32 cellular contexts compared by ENCODE assay signal in genomic region chr11:122695076-122695620, GRCh38. TPM values are rescaled to one million over a fixed set of nuclear protein-coding genes. Genes with fewer than 3 reads are reported as not detected.
DNase-seq lines count a peak whose midpoint lies in the region; ATAC-seq and TF ChIP-seq lines count a peak whose summit lies in the region.
"Had no signal": no experiment of that assay in that cellular context is flagged by ENCODE, and none has a peak within 500 bp of the region (broad histone marks: within the 10 kb centered on the region; RNA-seq: fewer than 3 reads in every experiment).

No MANE protein-coding gene starts in this region.

- no peak for TF ChIP-seq CTCF in Loucy (conservative IDR thresholded peaks at IDR 0.05; ENCODE audit: low read length)
- no peak for TF ChIP-seq CTCF in uterus (IDR thresholded peaks at IDR 0.05)
- TF ChIP-seq CTCF in hepatocyte (IDR thresholded peaks at IDR 0.05; ENCODE audit: poor library complexity), result no peak

- H3K27me3 Mint-ChIP-seq in activated naive CD8-positive, alpha-beta T cell, result no peaks in the 10 kb centered on the region
- no peaks in the 10 kb centered on the region for H3K27me3 Mint-ChIP-seq in activated naive CD8-positive, alpha-beta T cell treated with anti-CD3 and anti-CD28 coated beads for 36 hours
- no peaks in the 10 kb centered on the region for H3K27me3 Mint-ChIP-seq in activated CD8-positive, alpha-beta T cell treated with anti-CD3 and anti-CD28 coated beads, Interleukin-2, amount 10 ng/mL, durations not matched to agents 7 days and 5 days (ENCODE audit: low read depth)
- H3K27me3 Mint-ChIP-seq: activated CD4-positive, alpha-beta memory T cell treated with anti-CD3 and anti-CD28 coated beads, Interleukin-2, amount 10 ng/mL, durations not matched to agents 7 days and 5 days; activated T-cell treated with anti-CD3 and anti-CD28 coated beads, Interleukin-2, amount 50 U/mL, for 24 hours; central memory CD8-positive, alpha-beta T cell had no signal

- H3K36me3 ChIP-seq in Loucy (ENCODE audit: insufficient read depth, low read length), result peaks cover 8% of the 10 kb centered on the region; the same call in 1 of the 2 replicates
- H3K36me3 ChIP-seq in uterus, result no peaks in the 10 kb centered on the region
- no peaks in the 10 kb centered on the region for H3K36me3 ChIP-seq in hepatocyte (replicated peaks; ENCODE audit: insufficient read depth, low read depth)
- H3K36me3 ChIP-seq: Peyer's patch, SJSA1, stomach had no signal

- H3K4me3 ChIP-seq in Loucy (ENCODE audit: low read length, poor library complexity, severe bottlenecking), result no peak overlapping the region
- no peak overlapping the region for H3K4me3 ChIP-seq in uterus
- no peak overlapping the region for H3K4me3 ChIP-seq in hepatocyte
- H3K4me3 ChIP-seq: A549, dorsolateral prefrontal cortex, K562, Peyer's patch, SJSA1, stomach had no signal

- no peaks in the 10 kb centered on the region for H3K27me3 ChIP-seq in Loucy (ENCODE audit: insufficient read depth, low read length, poor library complexity, severe bottlenecking)
- H3K27me3 ChIP-seq in uterus, result no peaks in the 10 kb centered on the region
- no peaks in the 10 kb centered on the region for H3K27me3 ChIP-seq in hepatocyte
- H3K27me3 ChIP-seq: dorsolateral prefrontal cortex, Peyer's patch, SJSA1, stomach had no signal

- intact Hi-C loops in uterus (cut with DNase I; ENCODE audit: low total_unique reads), result no loop called here

- DNase-seq in activated naive CD8-positive, alpha-beta T cell treated with anti-CD3 and anti-CD28 coated beads for 36 hours, result no peak
- no peak for DNase-seq in activated CD8-positive, alpha-beta T cell treated with anti-CD3 and anti-CD28 coated beads, Interleukin-2, amount 10 ng/mL, durations not matched to agents 7 days and 5 days
- DNase-seq in uterus (no peak), NCI-H526 (lab: John Stamatoyannopoulos, UW) (no peak), hepatocyte (ENCODE audit: low spot score) (no peak)
- DNase-seq: activated CD4-positive, alpha-beta memory T cell treated with anti-CD3 and anti-CD28 coated beads, Interleukin-2, amount 10 ng/mL, durations not matched to agents 7 days and 5 days; activated CD4-positive, CD25-positive, alpha-beta regulatory T cell; activated naive CD4-positive, alpha-beta T cell treated with Interleukin-2 at 50 U/mL for 16 hours; activated T-cell treated with anti-CD3 and anti-CD28 coated beads, Interleukin-2, amount 50 U/mL, for 24 hours; C1 segment of cervical spinal cord; DMS53; dorsolateral prefrontal cortex; foreskin fibroblast; mesendoderm; NCI-H1694 treated with DMSO at 0.1 percent for 48 hours; Peyer's patch; right cardiac atrium; stimulated activated CD4-positive, alpha-beta T cell treated with anti-CD3 and anti-CD28 coated beads, Interleukin-12 subunit alpha, Interleukin-12 subunit beta, amount 100 ng/mL, for 4 hours; stimulated activated CD4-positive, alpha-beta T cell treated with anti-CD3 and anti-CD28 coated beads, Interleukin-4, amount 100 ng/mL, for 4 hours; stomach had no signal

- CTCF ChIA-PET in activated CD8-positive, alpha-beta T cell treated with anti-CD3 and anti-CD28 coated beads, Interleukin-2, amount 10 ng/mL, durations not matched to agents 7 days and 5 days (lab: Charles Lee), result interaction anchor here (0.9 to 9.0 kb wide), 10 partner anchors 11 to 157 kb away, joined by 3 to 131 read pairs (median 7); partner anchors contain the start of gene UBASH3B

- H3K9me2 ChIP-seq in Loucy (replicated peaks; ENCODE audit: low read depth, low read length) (no peaks in the 10 kb centered on the region), hepatocyte (replicated peaks; ENCODE audit: insufficient read depth) (no peaks in the 10 kb centered on the region)

- no peaks in the 10 kb centered on the region for H3K9me3 Mint-ChIP-seq in activated naive CD8-positive, alpha-beta T cell (ENCODE audit: low read depth)
- H3K9me3 Mint-ChIP-seq in activated naive CD8-positive, alpha-beta T cell treated with anti-CD3 and anti-CD28 coated beads for 36 hours, result peaks cover 5% of the 10 kb centered on the region
- no peaks in the 10 kb centered on the region for H3K9me3 Mint-ChIP-seq in activated CD8-positive, alpha-beta T cell treated with anti-CD3 and anti-CD28 coated beads, Interleukin-2, amount 10 ng/mL, durations not matched to agents 7 days and 5 days (ENCODE audit: insufficient read depth)
- H3K9me3 Mint-ChIP-seq: activated CD4-positive, alpha-beta memory T cell treated with anti-CD3 and anti-CD28 coated beads, Interleukin-2, amount 10 ng/mL, durations not matched to agents 7 days and 5 days; activated T-cell treated with anti-CD3 and anti-CD28 coated beads, Interleukin-2, amount 50 U/mL, for 24 hours; central memory CD8-positive, alpha-beta T cell; nephron; T-helper 1 cell treated with Interleukin-12 subunit alpha and Interleukin-12 subunit beta and Interleukin-4 antibody, amounts not matched to agents 30 μg/mL and 1 μg/mL, for 36 hours; type B pancreatic cell had no signal

- H3F3A ChIP-seq in Loucy (ENCODE audit: low read depth), result peaks cover 27% of the 10 kb centered on the region

- H4K20me1 ChIP-seq in Loucy (ENCODE audit: insufficient read depth, low read length, poor library complexity, severe bottlenecking) (no peaks in the 10 kb centered on the region), hepatocyte (ENCODE audit: insufficient read depth, poor library complexity, severe bottlenecking) (no peaks in the 10 kb centered on the region)

- no peak overlapping the region for H3K27ac ChIP-seq in uterus
- H3K27ac ChIP-seq in hepatocyte, result no peak overlapping the region
- H3K27ac ChIP-seq: A549, dorsolateral prefrontal cortex, parathyroid adenoma, Peyer's patch, SJSA1, stomach had no signal

- POLR2A ChIA-PET in activated CD8-positive, alpha-beta T cell treated with anti-CD3 and anti-CD28 coated beads, Interleukin-2, amount 10 ng/mL, durations not matched to agents 7 days and 5 days (lab: Charles Lee), result interaction anchor here (1.3 to 3.8 kb wide), 3 partner anchors 21 to 367 kb away, joined by 4 to 26 read pairs (median 22); partner anchors contain the start of genes HSPA8 and UBASH3B

- peak overlapping the region; percentile 76 for H3K27ac Mint-ChIP-seq in activated naive CD8-positive, alpha-beta T cell
- H3K27ac Mint-ChIP-seq in activated naive CD8-positive, alpha-beta T cell treated with anti-CD3 and anti-CD28 coated beads for 36 hours, result no peak overlapping the region
- peak overlapping the region; percentile 22 for H3K27ac Mint-ChIP-seq in activated CD8-positive, alpha-beta T cell treated with anti-CD3 and anti-CD28 coated beads, Interleukin-2, amount 10 ng/mL, durations not matched to agents 7 days and 5 days
- H3K27ac Mint-ChIP-seq: nephron; T-helper 1 cell treated with Interleukin-12 subunit alpha and Interleukin-12 subunit beta and Interleukin-4 antibody, amounts not matched to agents 30 μg/mL and 1 μg/mL, for 36 hours; type B pancreatic cell had no signal

- no peak overlapping the region for H2AFZ ChIP-seq in Loucy (ENCODE audit: low read length)
- no peak overlapping the region for H2AFZ ChIP-seq in hepatocyte
- H2AFZ ChIP-seq: parathyroid adenoma had no signal

- H3K4me1 ChIP-seq in Loucy (ENCODE audit: insufficient read depth, low read length, poor library complexity, severe bottlenecking) (peaks cover 89% of the 10 kb centered on the region), uterus (peaks cover 0 to 6% of the 10 kb centered on the region in 2 donors), hepatocyte (ENCODE audit: insufficient read depth) (peaks cover 17% of the 10 kb centered on the region)
- H3K4me1 ChIP-seq: parathyroid adenoma, SJSA1 had no signal

- ATAC-seq in activated CD8-positive, alpha-beta T cell treated with anti-CD3 and anti-CD28 coated beads, Interleukin-2, amount 10 ng/mL, durations not matched to agents 7 days and 5 days, result no peak
- no peak for ATAC-seq in GM21717 (IDR thresholded peaks at IDR 0.05; ENCODE audit: unreplicated experiment)
- ATAC-seq: A549, K562, left lobe of liver, right cardiac atrium had no signal

- H3K4me1 Mint-ChIP-seq in activated naive CD8-positive, alpha-beta T cell (ENCODE audit: low read depth), result peaks cover 94% of the 10 kb centered on the region
- peaks cover 87% of the 10 kb centered on the region for H3K4me1 Mint-ChIP-seq in activated naive CD8-positive, alpha-beta T cell treated with anti-CD3 and anti-CD28 coated beads for 36 hours
- peaks cover 93% of the 10 kb centered on the region for H3K4me1 Mint-ChIP-seq in activated CD8-positive, alpha-beta T cell treated with anti-CD3 and anti-CD28 coated beads, Interleukin-2, amount 10 ng/mL, durations not matched to agents 7 days and 5 days (ENCODE audit: low read depth)

- WGBS in hepatocyte (ENCODE audit: low lambda C conversion rate, missing lambda C conversion rate), result 95% methylated on average over 12 of the region's 13 CpGs

- H3K79me2 ChIP-seq in Loucy (ENCODE audit: insufficient read depth, low read length), result peaks cover 78% of the 10 kb centered on the region
- H3K79me2 ChIP-seq in hepatocyte, result no peaks in the 10 kb centered on the region
- H3K79me2 ChIP-seq: parathyroid adenoma had no signal

- peak overlapping the region; percentile 24 for H3K4me2 ChIP-seq in Loucy (ENCODE audit: low read depth, low read length, poor library complexity, severe bottlenecking)
- H3K4me2 ChIP-seq in hepatocyte, result no peak overlapping the region
- H3K4me2 ChIP-seq: A549 had no signal

- no peak for TF ChIP-seq POLR2A in uterus (IDR thresholded peaks at IDR 0.05)

- peaks cover 7% of the 10 kb centered on the region for H3K36me3 Mint-ChIP-seq in activated naive CD8-positive, alpha-beta T cell
- peaks cover 25% of the 10 kb centered on the region for H3K36me3 Mint-ChIP-seq in activated naive CD8-positive, alpha-beta T cell treated with anti-CD3 and anti-CD28 coated beads for 36 hours
- peaks cover 46% of the 10 kb centered on the region for H3K36me3 Mint-ChIP-seq in activated CD8-positive, alpha-beta T cell treated with anti-CD3 and anti-CD28 coated beads, Interleukin-2, amount 10 ng/mL, durations not matched to agents 7 days and 5 days (ENCODE audit: low read depth)

- peak overlapping the region; percentile 92 for H3K9ac ChIP-seq in Loucy (ENCODE audit: low read depth, low read length, poor library complexity, severe bottlenecking)
- H3K9ac ChIP-seq: parathyroid adenoma had no signal

- no peak overlapping the region for H3K4me3 Mint-ChIP-seq in activated naive CD8-positive, alpha-beta T cell
- no peak overlapping the region for H3K4me3 Mint-ChIP-seq in activated naive CD8-positive, alpha-beta T cell treated with anti-CD3 and anti-CD28 coated beads for 36 hours
- no peak overlapping the region for H3K4me3 Mint-ChIP-seq in activated CD8-positive, alpha-beta T cell treated with anti-CD3 and anti-CD28 coated beads, Interleukin-2, amount 10 ng/mL, durations not matched to agents 7 days and 5 days
- H3K4me3 Mint-ChIP-seq: activated CD4-positive, alpha-beta memory T cell treated with anti-CD3 and anti-CD28 coated beads, Interleukin-2, amount 10 ng/mL, durations not matched to agents 7 days and 5 days; activated T-cell treated with anti-CD3 and anti-CD28 coated beads, Interleukin-2, amount 50 U/mL, for 24 hours; central memory CD8-positive, alpha-beta T cell; nephron; T-helper 1 cell treated with Interleukin-12 subunit alpha and Interleukin-12 subunit beta and Interleukin-4 antibody, amounts not matched to agents 30 μg/mL and 1 μg/mL, for 36 hours; type B pancreatic cell had no signal

- H3K9me3 ChIP-seq in Loucy (ENCODE audit: insufficient read depth, low read depth, low read length) (no peaks in the 10 kb centered on the region), uterus (no peaks in the 10 kb centered on the region), hepatocyte (ENCODE audit: low read depth) (no peaks in the 10 kb centered on the region)
- H3K9me3 ChIP-seq: A549, Peyer's patch, SJSA1, stomach had no signal

RNA-seq across cellular contexts. Expression of gene UBASH3B, which starts 39.6 kb away (rescaled TPM):
- total RNA-seq in activated naive CD8-positive, alpha-beta T cell treated with anti-CD3 and anti-CD28 coated beads for 36 hours, result 10 to 100 TPM; 28.2 to 30.6 TPM
- 10 to 100 TPM; 66.6 to 75.0 TPM for total RNA-seq in activated CD8-positive, alpha-beta T cell treated with anti-CD3 and anti-CD28 coated beads, Interleukin-2, amount 10 ng/mL, durations not matched to agents 7 days and 5 days
- 1 to 10 TPM in 2 of 4 donors, under 1 TPM in 2; under 0.01 to 5.8 (median 2.0) TPM for total RNA-seq in uterus
- 5.2 and 11.1 TPM in 2 replicates for total RNA-seq in hepatocyte
- polyA plus RNA-seq in hepatocyte, result 5.1 and 9.1 TPM in 2 replicates
